In the genomic region with DNA sequence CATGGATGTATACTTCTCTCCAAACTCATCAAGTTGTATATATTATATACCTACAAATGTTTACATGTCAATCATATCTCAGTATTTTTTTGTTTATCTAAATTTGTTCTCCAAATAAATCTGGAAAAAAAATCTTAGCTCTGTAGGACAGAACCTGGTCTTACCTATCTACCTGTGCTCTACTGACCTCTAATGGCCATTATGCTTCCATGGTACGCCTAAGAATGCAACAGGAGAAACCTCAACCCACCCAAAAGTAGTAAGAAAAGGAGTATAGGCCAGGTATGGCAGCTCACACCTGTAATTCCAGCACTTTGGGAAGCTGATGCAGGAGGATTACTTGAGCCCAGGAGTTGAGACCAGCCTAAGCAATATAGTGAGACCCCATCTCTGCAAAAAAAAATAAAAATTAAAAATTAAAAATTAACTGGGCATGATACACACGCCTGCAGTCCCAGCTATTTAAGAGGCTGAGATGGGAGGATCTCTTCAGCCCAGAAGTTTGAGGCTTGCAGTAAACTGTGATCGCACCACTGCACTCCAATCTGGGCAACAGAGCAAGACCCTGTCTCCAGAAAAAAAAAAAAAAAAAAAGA, we compare ENCODE assay signal across 15 cellular contexts. TPM values are rescaled to one million over a fixed set of nuclear protein-coding genes. Genes with fewer than 3 reads are reported as not detected.
DNase-seq lines count a peak whose midpoint lies in the region; ATAC-seq, FAIRE-seq and TF ChIP-seq lines count a peak whose summit lies in the region.
"Had no signal": no experiment of that assay in that cellular context is flagged by ENCODE, and none has a peak within 500 bp of the region (broad histone marks: within the 10 kb centered on the region; RNA-seq: fewer than 3 reads in every experiment).

No MANE protein-coding gene starts in this region.

- no peak overlapping the region for H3K14ac ChIP-seq in H9 (ENCODE audit: insufficient read depth, low read length)

- H2BK12ac ChIP-seq in H9 (ENCODE audit: insufficient read length, low read depth, low read length), result no peak overlapping the region

- H3K4me3 Mint-ChIP-seq in H9, result no peak overlapping the region
- no peak overlapping the region for H3K4me3 Mint-ChIP-seq in effector memory CD8-positive, alpha-beta T cell
- H3K4me3 Mint-ChIP-seq: activated CD8-positive, alpha-beta T cell treated with anti-CD3 and anti-CD28 coated beads for 36 hours had no signal

- H3K4me2 ChIP-seq in DND-41 (ENCODE audit: insufficient read depth, low read length), result no peak overlapping the region
- H3K4me2 ChIP-seq in H9 (ENCODE audit: insufficient read depth, insufficient read length, low read length), result no peak overlapping the region
- H3K4me2 ChIP-seq in OCI-LY7 (ENCODE audit: low read length), result no peak overlapping the region

- TF ChIP-seq EP300 in esophagus muscularis mucosa (IDR thresholded peaks at IDR 0.05), result no peak

- no peak overlapping the region for H2AK5ac ChIP-seq in H9 (ENCODE audit: insufficient read length, low read length)

- H3K27ac ChIP-seq in DND-41 (ENCODE audit: low read length) (no peak overlapping the region), H9 (ENCODE audit: insufficient read length, low read depth, low read length) (no peak overlapping the region), OCI-LY7 (ENCODE audit: low read depth, low read length, poor library complexity, severe bottlenecking) (no peak overlapping the region), esophagus muscularis mucosa (replicated peaks in 1 of 4) (no peak overlapping the region)
- H3K27ac ChIP-seq: parathyroid adenoma, SJSA1, uterus had no signal

- H4K5ac ChIP-seq in H9 (ENCODE audit: insufficient read length, low read depth, low read length), result no peak overlapping the region

- H3K27me3 ChIP-seq in DND-41 (ENCODE audit: insufficient read depth, low read length, poor library complexity) (no peaks in the 10 kb centered on the region), H9 (ENCODE audit: insufficient read depth, low read length) (no peaks in the 10 kb centered on the region), esophagus muscularis mucosa (no peaks in the 10 kb centered on the region)
- H3K27me3 ChIP-seq: SJSA1, uterus had no signal

- no peaks in the 10 kb centered on the region for H3K79me1 ChIP-seq in H9 (ENCODE audit: insufficient read depth, low read depth, low read length, poor library complexity, severe bottlenecking)

- H3K36me3 Mint-ChIP-seq in H9 (ENCODE audit: insufficient read depth in 1 of 3, low read depth in 3 of 3), result peaks cover 4 to 10% (median 7%) of the 10 kb centered on the region in 3 experiments; a peak in 5 of 7 replicates
- no peaks in the 10 kb centered on the region for H3K36me3 Mint-ChIP-seq in effector memory CD8-positive, alpha-beta T cell (ENCODE audit: insufficient read depth)

- no peak for FAIRE-seq in HTR-8/SVneo (lab: Jason Lieb, UNC)
- FAIRE-seq: GM19239 had no signal

- intact Hi-C loops in OCI-LY7 (cut with micrococcal nuclease; ENCODE audit: unreplicated experiment) (no loop called here), esophagus muscularis mucosa (cut with DNase I) (no loop called here)

- WGBS in H9 (ENCODE audit: extremely low coverage, insufficient read length, low lambda C conversion rate), result no CpG with 5 or more reads among the region's 3 CpGs
- WGBS in esophagus muscularis mucosa, result 73% methylated on average over 3 of the region's 3 CpGs

- no peak for TF ChIP-seq POLR2A in esophagus muscularis mucosa (IDR thresholded peaks at IDR 0.05; ENCODE audit: low read depth)

- H3K23ac ChIP-seq in H9 (ENCODE audit: insufficient read length, low read depth, low read length), result no peak overlapping the region

- no peaks in the 10 kb centered on the region for H3K4me1 Mint-ChIP-seq in H9
- no peaks in the 10 kb centered on the region for H3K4me1 Mint-ChIP-seq in effector memory CD8-positive, alpha-beta T cell (ENCODE audit: low read depth in 2 of 2)

- no peak overlapping the region for H2BK5ac ChIP-seq in H9 (ENCODE audit: insufficient read length, low read length)

- no peak overlapping the region for H2BK15ac ChIP-seq in H9 (ENCODE audit: low read depth, low read length)

- H3K56ac ChIP-seq in H9 (ENCODE audit: insufficient read length, low read depth, low read length), result no peak overlapping the region

- no peak overlapping the region for H2BK20ac ChIP-seq in H9 (ENCODE audit: low read depth, low read length, poor library complexity, severe bottlenecking)

- H3T11ph ChIP-seq in H9 (ENCODE audit: low read length), result no peak overlapping the region

- ATAC-seq in DND-41 (ENCODE audit: insufficient read depth, low read depth) (no peak; the same call in 2 of the 3 replicates), GM21723 (IDR thresholded peaks at IDR 0.05; ENCODE audit: unreplicated experiment) (no peak)
- no peak for ATAC-seq in effector memory CD8-positive, alpha-beta T cell (replicated peaks)
- ATAC-seq: activated CD8-positive, alpha-beta T cell treated with anti-CD3 and anti-CD28 coated beads for 36 hours; left ventricle myocardium superior had no signal

- H3K36me3 ChIP-seq in DND-41 (ENCODE audit: insufficient read depth, low read length) (no peaks in the 10 kb centered on the region), OCI-LY7 (ENCODE audit: insufficient read depth, low read length) (no peaks in the 10 kb centered on the region), esophagus muscularis mucosa (no peaks in the 10 kb centered on the region)
- H3K36me3 ChIP-seq: SJSA1, uterus had no signal

- CTCF ChIA-PET in OCI-LY7 (lab: Charles Lee; ENCODE audit: unreplicated experiment), result no interaction called here

- H3K79me2 ChIP-seq in DND-41 (ENCODE audit: insufficient read depth, low read length) (no peaks in the 10 kb centered on the region), H9 (ENCODE audit: insufficient read depth, low read length) (no peaks in the 10 kb centered on the region), OCI-LY7 (ENCODE audit: insufficient read depth, low read depth, low read length) (no peaks in the 10 kb centered on the region)
- H3K79me2 ChIP-seq: parathyroid adenoma had no signal

- H3K27me3 Mint-ChIP-seq in H9 (ENCODE audit: low read depth), result no peaks in the 10 kb centered on the region; the same call in none of the 2 replicates
- H3K27me3 Mint-ChIP-seq in effector memory CD8-positive, alpha-beta T cell, result peaks cover 0 to under 1% of the 10 kb centered on the region in 2 donors
- H3K27me3 Mint-ChIP-seq: activated CD8-positive, alpha-beta T cell treated with anti-CD3 and anti-CD28 coated beads for 36 hours had no signal

- TF ChIP-seq CTCF in DND-41 (IDR thresholded peaks at IDR 0.05; ENCODE audit: borderline replicate concordance, extremely low read depth, low read length, poor library complexity, severe bottlenecking) (peak; percentile 53), H9 (conservative IDR thresholded peaks at IDR 0.05) (peak; percentile 40; the same call in 2 of the 3 replicates), OCI-LY7 (conservative IDR thresholded peaks at IDR 0.05; ENCODE audit: low read length) (peak; percentile 76), esophagus muscularis mucosa (IDR thresholded peaks at IDR 0.05) (no peak)

- BruUV-seq in OCI-LY7 (replicated peaks; lab: Mats Ljungman, UMichigan), result no TSS peak

- POLR2A ChIA-PET in OCI-LY7 (lab: Charles Lee), result interaction anchor here (0.6 kb wide), 1 partner anchor 511 kb away, joined by 3 read pairs; no protein-coding TSS in a partner anchor

- H3K4me1 ChIP-seq in DND-41 (ENCODE audit: insufficient read depth, low read length) (no peaks in the 10 kb centered on the region), H9 (ENCODE audit: insufficient read depth, low read length) (no peaks in the 10 kb centered on the region), OCI-LY7 (ENCODE audit: insufficient read depth, low read length, poor library complexity, severe bottlenecking) (no peaks in the 10 kb centered on the region), esophagus muscularis mucosa (no peaks in the 10 kb centered on the region)
- H3K4me1 ChIP-seq: parathyroid adenoma, SJSA1, uterus had no signal

- H3K9ac ChIP-seq in DND-41 (ENCODE audit: low read depth, low read length) (no peak overlapping the region), H9 (ENCODE audit: extremely low read depth, insufficient read length, low read length) (no peak overlapping the region)
- H3K9ac ChIP-seq: parathyroid adenoma had no signal

- H3K18ac ChIP-seq in H9 (ENCODE audit: insufficient read length, low read depth, low read length), result no peak overlapping the region

- DNase-seq in DND-41 (no peak), H9 (no peak), OCI-LY7 (ENCODE audit: low spot score) (peak; percentile 31), esophagus muscularis mucosa (ENCODE audit: extremely low spot score) (peak; percentile 42), HTR-8/SVneo (ENCODE audit: insufficient read length, low spot score) (no peak)
- no peak for DNase-seq in effector memory CD8-positive, alpha-beta T cell
- DNase-seq in activated naive CD4-positive, alpha-beta T cell treated with Interleukin-2 at 50 U/mL for 16 hours, result no peak
- DNase-seq: activated CD8-positive, alpha-beta T cell treated with anti-CD3 and anti-CD28 coated beads for 36 hours; KG1; left ventricle myocardium superior; uterus had no signal

- H3K23me2 ChIP-seq in H9 (ENCODE audit: insufficient read length, low read depth, low read length, poor library complexity, severe bottlenecking), result no peaks in the 10 kb centered on the region

- no peak overlapping the region for H3K4me3 ChIP-seq in DND-41 (ENCODE audit: low read depth in 1 of 2, low read length in 2 of 2)
- no peak overlapping the region for H3K4me3 ChIP-seq in OCI-LY7 (ENCODE audit: low read depth, low read length, poor library complexity, severe bottlenecking)
- H3K4me3 ChIP-seq in esophagus muscularis mucosa, result no peak overlapping the region
- H3K4me3 ChIP-seq: SJSA1, uterus had no signal

- H2AFZ ChIP-seq in DND-41 (ENCODE audit: low read depth, low read length), result no peak overlapping the region
- no peak overlapping the region for H2AFZ ChIP-seq in H9 (ENCODE audit: low read length)
- H2AFZ ChIP-seq in OCI-LY7 (ENCODE audit: low read length), result no peak overlapping the region
- H2AFZ ChIP-seq: parathyroid adenoma had no signal

- no peak overlapping the region for H3K27ac Mint-ChIP-seq in H9
- no peak overlapping the region for H3K27ac Mint-ChIP-seq in effector memory CD8-positive, alpha-beta T cell
- H3K27ac Mint-ChIP-seq: activated CD8-positive, alpha-beta T cell treated with anti-CD3 and anti-CD28 coated beads for 36 hours had no signal

- no peaks in the 10 kb centered on the region for H3K9me2 ChIP-seq in OCI-LY7 (ENCODE audit: insufficient read depth, low read length)

- H3K9me3 ChIP-seq in DND-41 (ENCODE audit: insufficient read depth, low read length, severe bottlenecking) (no peaks in the 10 kb centered on the region), H9 (ENCODE audit: control insufficient read depth, low read depth, low read length) (peaks cover 56% of the 10 kb centered on the region), OCI-LY7 (ENCODE audit: low read length) (no peaks in the 10 kb centered on the region), esophagus muscularis mucosa (peaks cover 0 to 14% (median 8%) of the 10 kb centered on the region in 4 donors)
- H3K9me3 ChIP-seq: SJSA1 had no signal

- peaks cover 63 to 66% of the 10 kb centered on the region in 2 experiments for H3K9me3 Mint-ChIP-seq in H9
- peaks cover under 1 to 9% of the 10 kb centered on the region in 2 donors for H3K9me3 Mint-ChIP-seq in effector memory CD8-positive, alpha-beta T cell

- no peak overlapping the region for H4K91ac ChIP-seq in H9 (ENCODE audit: insufficient read length, low read depth, low read length)

- no peaks in the 10 kb centered on the region for H4K20me1 ChIP-seq in DND-41 (ENCODE audit: insufficient read depth, low read length)
- H4K20me1 ChIP-seq in H9 (ENCODE audit: control insufficient read depth, insufficient read depth, insufficient read length), result no peaks in the 10 kb centered on the region
- H4K20me1 ChIP-seq in OCI-LY7 (ENCODE audit: insufficient read depth, low read length), result no peaks in the 10 kb centered on the region

- no peak overlapping the region for H4K8ac ChIP-seq in H9 (replicated peaks; ENCODE audit: insufficient read length, low read depth, low read length)

- H2BK120ac ChIP-seq in H9 (ENCODE audit: low read depth, low read length, poor library complexity, severe bottlenecking), result no peak overlapping the region

- H3K4ac ChIP-seq in H9 (ENCODE audit: low read depth, low read length), result no peak overlapping the region

RNA-seq across cellular contexts. Expression of a gene that starts 8.7 kb away (rescaled TPM):
- total RNA-seq in H9 (2021), result not detected in 2 replicates
- total RNA-seq in OCI-LY7 (2014; rRNA removed; shearing (Covaris generic)), result not detected in 2 replicates
- not detected in 2 replicates for total RNA-seq in OCI-LY7 (2022)
- not detected for total RNA-seq in esophagus muscularis mucosa
- total RNA-seq: activated CD8-positive, alpha-beta T cell treated with anti-CD3 and anti-CD28 coated beads for 36 hours; left ventricle myocardium superior; SJSA1; uterus had no signal

RNA-seq across cellular contexts. Expression of a gene that starts 19.0 kb away (rescaled TPM):
- total RNA-seq in H9 (2021) (not detected in 2 replicates), OCI-LY7 (2022) (not detected in 2 replicates), esophagus muscularis mucosa (not detected)
- not detected in 2 replicates for total RNA-seq in OCI-LY7 (2014; rRNA removed; shearing (Covaris generic))
- total RNA-seq: activated CD8-positive, alpha-beta T cell treated with anti-CD3 and anti-CD28 coated beads for 36 hours; left ventricle myocardium superior; SJSA1; uterus had no signal

RNA-seq across cellular contexts. Expression of a gene that starts 24.2 kb away (rescaled TPM):
- total RNA-seq in H9 (2021) (not detected in 2 replicates), OCI-LY7 (2022) (not detected in 2 replicates), esophagus muscularis mucosa (not detected)
- not detected in 2 replicates for total RNA-seq in OCI-LY7 (2014; rRNA removed; shearing (Covaris generic))
- total RNA-seq: activated CD8-positive, alpha-beta T cell treated with anti-CD3 and anti-CD28 coated beads for 36 hours; left ventricle myocardium superior; SJSA1; uterus had no signal

RNA-seq across cellular contexts. Expression of a gene that starts 57.1 kb away (rescaled TPM):
- not detected in 2 replicates for total RNA-seq in H9 (2021)
- total RNA-seq in OCI-LY7 (2014; rRNA removed; shearing (Covaris generic)), result not detected in 2 replicates
- total RNA-seq in OCI-LY7 (2022), result not detected in 2 replicates
- total RNA-seq in esophagus muscularis mucosa, result not detected
- total RNA-seq: activated CD8-positive, alpha-beta T cell treated with anti-CD3 and anti-CD28 coated beads for 36 hours; left ventricle myocardium superior; SJSA1; uterus had no signal

RNA-seq across cellular contexts. Expression of a gene that starts 58.0 kb away (rescaled TPM):
- total RNA-seq in H9 (2021), result 20.6 and 22.6 TPM in 2 replicates
- 14.9 and 17.9 TPM in 2 replicates for total RNA-seq in OCI-LY7 (2014; rRNA removed; shearing (Covaris generic))
- total RNA-seq in OCI-LY7 (2022), result 20.3 and 21.0 TPM in 2 replicates
- 1 to 10 TPM; 5.5 to 8.6 (median 6.5) TPM for total RNA-seq in esophagus muscularis mucosa

Comparison
In these comparisons a context has a peak if more than half of its experiments do, and no peak if none do; other contexts are left out.
1. DNase-seq: peak in OCI-LY7 (single experiment) and esophagus muscularis mucosa (single experiment); none in DND-41 (single experiment), H9 (single experiment), effector memory CD8-positive, alpha-beta T cell (0 of 3), HTR-8/SVneo (single experiment) and activated naive CD4-positive, alpha-beta T cell treated with Interleukin-2 at 50 U/mL for 16 hours (single experiment).
2. CTCF ChIP-seq: peak in DND-41 (single experiment), H9 (single experiment) and OCI-LY7 (single experiment); none in esophagus muscularis mucosa (0 of 3).